In genomic region chr5:1801061-1801953, GRCh38 we compare ENCODE assay signal across 1 cellular context.
TF ChIP-seq lines count a peak whose summit lies in the region.

Gene NDUFS6 (plus strand): TSS chr5:1801407. CDS start chr5:1801418, 11 bp downstream.

TF ChIP-seq in WTC11, 78 proteins besides CTCF, POLR2A, EP300 and RAD21 (continued from another document):
- TF ChIP-seq ATF2 (CRISPR knock-in tag; IDR thresholded peaks at IDR 0.05; ENCODE audit: borderline replicate concordance, low read depth) (no peak; the same call in 1 of the 2 replicates), ESRRA (CRISPR knock-in tag; IDR thresholded peaks at IDR 0.05; ENCODE audit: borderline replicate concordance) (peak; percentile 94), ZMAT4 (CRISPR knock-in tag; IDR thresholded peaks at IDR 0.05) (no peak), RELA (CRISPR knock-in tag; IDR thresholded peaks at IDR 0.05; ENCODE audit: borderline replicate concordance) (peak; percentile 86; the same call in 1 of the 2 replicates), SP1 (CRISPR knock-in tag; conservative IDR thresholded peaks at IDR 0.05) (peak; percentile 81), ZNF121 (CRISPR knock-in tag; IDR thresholded peaks at IDR 0.05) (no peak), ATF3 (CRISPR knock-in tag; conservative IDR thresholded peaks at IDR 0.05) (no peak), STAT6 (CRISPR knock-in tag; conservative IDR thresholded peaks at IDR 0.05; ENCODE audit: low read depth) (no peak), PRRX2 (CRISPR knock-in tag; IDR thresholded peaks at IDR 0.05) (no peak), ERG (CRISPR knock-in tag; IDR thresholded peaks at IDR 0.05) (no peak), ZNF532 (CRISPR knock-in tag; IDR thresholded peaks at IDR 0.05; ENCODE audit: borderline replicate concordance) (no peak), CREM (CRISPR knock-in tag; IDR thresholded peaks at IDR 0.05) (peak; percentile 88), EMX1 (CRISPR knock-in tag; IDR thresholded peaks at IDR 0.05) (no peak), HMGA2 (CRISPR knock-in tag; IDR thresholded peaks at IDR 0.05) (no peak), GTF2I (CRISPR knock-in tag; conservative IDR thresholded peaks at IDR 0.05) (no peak), ATF1 (CRISPR knock-in tag; IDR thresholded peaks at IDR 0.05) (peak; percentile 88; the same call in 1 of the 2 replicates), FOXP1 (CRISPR knock-in tag; IDR thresholded peaks at IDR 0.05; ENCODE audit: borderline replicate concordance) (peak; percentile 89), ZNF138 (CRISPR knock-in tag; conservative IDR thresholded peaks at IDR 0.05) (no peak), ZNF423 (CRISPR knock-in tag; IDR thresholded peaks at IDR 0.05) (no peak), ZNF671 (CRISPR knock-in tag; IDR thresholded peaks at IDR 0.05) (no peak), ZBTB43 (CRISPR knock-in tag; IDR thresholded peaks at IDR 0.05) (0 out of 2 replicates have a peak, but pooled peaks have one; percentile 47), CBFB (CRISPR knock-in tag; IDR thresholded peaks at IDR 0.05; ENCODE audit: low read depth) (no peak), ELF4 (CRISPR knock-in tag; IDR thresholded peaks at IDR 0.05; ENCODE audit: low read depth) (0 out of 2 replicates have a peak, but pooled peaks have one; percentile 83), NFE2L1 (CRISPR knock-in tag; IDR thresholded peaks at IDR 0.05) (peak; percentile 72; the same call in 1 of the 2 replicates), SMAD3 (CRISPR knock-in tag; IDR thresholded peaks at IDR 0.05; ENCODE audit: borderline replicate concordance) (no peak), CREB1 (CRISPR knock-in tag; IDR thresholded peaks at IDR 0.05) (peak; percentile 12; the same call in 1 of the 2 replicates), SMAD4 (CRISPR knock-in tag; IDR thresholded peaks at IDR 0.05) (no peak), ZNF512 (CRISPR knock-in tag; IDR thresholded peaks at IDR 0.05; ENCODE audit: borderline replicate concordance) (no peak), JAZF1 (CRISPR knock-in tag; IDR thresholded peaks at IDR 0.05) (no peak), MAX (CRISPR knock-in tag; IDR thresholded peaks at IDR 0.05) (peak; percentile 82; the same call in 1 of the 2 replicates), ETV6 (CRISPR knock-in tag; IDR thresholded peaks at IDR 0.05) (0 out of 2 replicates have a peak, but pooled peaks have one; percentile 33), TCF7 (CRISPR knock-in tag; IDR thresholded peaks at IDR 0.05; ENCODE audit: low read depth) (peak; percentile 81), USF1 (CRISPR knock-in tag; IDR thresholded peaks at IDR 0.05) (no peak), FOXK1 (CRISPR knock-in tag; IDR thresholded peaks at IDR 0.05) (peak; percentile 82), MLX (CRISPR knock-in tag; IDR thresholded peaks at IDR 0.05) (peak; percentile 89; the same call in 1 of the 2 replicates), MYBL2 (CRISPR knock-in tag; IDR thresholded peaks at IDR 0.05) (peak; percentile 47; the same call in 1 of the 2 replicates)
